28 cellular contexts compared by ENCODE assay signal in the genomic region with DNA sequence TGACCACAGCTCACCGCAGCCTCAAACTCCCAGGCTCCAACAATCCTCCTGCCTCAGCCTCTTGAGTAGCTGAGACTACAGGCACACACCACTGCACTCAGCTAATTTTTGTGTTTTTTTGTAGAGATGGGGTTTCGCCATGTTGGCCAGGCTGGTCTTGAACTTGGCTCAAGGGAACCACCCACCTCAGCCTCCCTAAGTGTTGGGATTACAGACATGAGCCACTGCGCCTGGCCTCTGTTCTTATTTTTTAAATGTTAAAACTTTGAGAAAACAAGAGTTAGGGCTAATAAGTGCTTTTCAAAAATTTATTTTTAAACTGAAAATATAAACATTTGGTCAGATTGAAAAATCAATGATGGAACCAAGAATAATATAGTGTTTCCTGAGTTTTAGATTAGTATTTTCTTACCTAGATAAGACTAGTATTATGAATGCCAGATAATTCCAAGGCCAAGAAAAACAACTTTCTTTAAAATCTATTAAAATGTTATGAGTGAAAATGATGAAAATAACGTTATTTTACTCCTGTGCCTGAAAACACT.
"Had no signal": no experiment of that assay in that cellular context is flagged by ENCODE, and none has a peak within 500 bp of the region (broad histone marks: within the 10 kb centered on the region; RNA-seq: fewer than 3 reads in every experiment).

No MANE protein-coding gene starts in this region.

- H3K4me3 ChIP-seq: neural progenitor cell, ovary, psoas muscle, right lobe of liver, sigmoid colon, stomach, thoracic aorta, thyroid gland, tibial nerve, upper lobe of left lung, vagina had no signal

- H3K27ac Mint-ChIP-seq: natural killer cell; nephron; neural progenitor cell; progenitor cell of endocrine pancreas; stimulated activated effector memory CD8-positive, alpha-beta T cell treated with anti-CD3 and anti-CD28 coated beads, Interleukin-12 subunit alpha, Interleukin-12 subunit beta, amount 100 ng/mL, for 72 hours; stimulated activated naive B cell treated with anti-CD40 and anti-IgM and Interleukin-4, amounts not matched to agents 10 μg/mL and 1 μg/mL and 100 μg/mL, for 72 hours; stimulated activated naive CD8-positive, alpha-beta T cell treated with anti-CD3 and anti-CD28 coated beads, Interleukin-15, Interleukin-2, amounts not matched to agents 100 ng/mL and 50 ng/mL, for 24 hours had no signal

- H3K9me3 ChIP-seq: ovary, psoas muscle, right lobe of liver, sigmoid colon, stomach, thoracic aorta, thyroid gland, tibial nerve, upper lobe of left lung, vagina had no signal

- H3K4me3 Mint-ChIP-seq: natural killer cell; nephron; neural progenitor cell; stimulated activated effector memory CD8-positive, alpha-beta T cell treated with anti-CD3 and anti-CD28 coated beads, Interleukin-12 subunit alpha, Interleukin-12 subunit beta, amount 100 ng/mL, for 72 hours; stimulated activated naive B cell treated with anti-CD40 and anti-IgM and Interleukin-4, amounts not matched to agents 10 μg/mL and 1 μg/mL and 100 μg/mL, for 72 hours; stimulated activated naive CD8-positive, alpha-beta T cell treated with anti-CD3 and anti-CD28 coated beads, Interleukin-15, Interleukin-2, amounts not matched to agents 100 ng/mL and 50 ng/mL, for 24 hours had no signal

- H3K27ac ChIP-seq: neural progenitor cell, ovary, parathyroid adenoma, psoas muscle, right lobe of liver, sigmoid colon, stomach, thoracic aorta, thyroid gland, tibial nerve, upper lobe of left lung, vagina had no signal

- H3K27me3 ChIP-seq: neural progenitor cell, ovary, right lobe of liver, sigmoid colon, stomach, thyroid gland, tibial nerve, upper lobe of left lung, vagina had no signal

- H3K36me3 Mint-ChIP-seq: natural killer cell; neural progenitor cell; stimulated activated effector memory CD8-positive, alpha-beta T cell treated with anti-CD3 and anti-CD28 coated beads, Interleukin-12 subunit alpha, Interleukin-12 subunit beta, amount 100 ng/mL, for 72 hours had no signal

- H3K4me1 Mint-ChIP-seq: natural killer cell, nephron had no signal

- ATAC-seq: natural killer cell; psoas muscle; right lobe of liver; stimulated activated effector memory CD8-positive, alpha-beta T cell treated with anti-CD3 and anti-CD28 coated beads, Interleukin-12 subunit alpha, Interleukin-12 subunit beta, amount 100 ng/mL, for 72 hours; stimulated activated naive B cell treated with anti-CD40 and anti-IgM and Interleukin-4, amounts not matched to agents 10 μg/mL and 1 μg/mL and 100 μg/mL, for 72 hours had no signal

- H3K4me1 ChIP-seq: parathyroid adenoma, psoas muscle, right lobe of liver, sigmoid colon, stomach, thyroid gland, vagina had no signal

- H3K27me3 Mint-ChIP-seq: progenitor cell of endocrine pancreas; stimulated activated naive B cell treated with anti-CD40 and anti-IgM and Interleukin-4, amounts not matched to agents 10 μg/mL and 1 μg/mL and 100 μg/mL, for 72 hours; stimulated activated naive CD8-positive, alpha-beta T cell treated with anti-CD3 and anti-CD28 coated beads, Interleukin-15, Interleukin-2, amounts not matched to agents 100 ng/mL and 50 ng/mL, for 24 hours had no signal

- H3K9me3 Mint-ChIP-seq: natural killer cell, nephron, neural progenitor cell had no signal

- DNase-seq: natural killer cell; occipital lobe; ovary; posterior cingulate gyrus; psoas muscle; right lobe of liver; sigmoid colon; small intestine; stimulated activated CD4-positive, alpha-beta T cell treated with anti-CD3 and anti-CD28 coated beads, Interleukin-15, amount 100 ng/mL, for 24 hours; stimulated activated CD4-positive, alpha-beta T cell treated with anti-CD3 and anti-CD28 coated beads, Interleukin-2, amount 100 ng/mL, for 24 hours; stimulated activated CD4-positive, alpha-beta T cell treated with anti-CD3 and anti-CD28 coated beads, Interleukin-2, amount 100 ng/mL, for 48 hours; stimulated activated CD4-positive, alpha-beta T cell treated with anti-CD3 and anti-CD28 coated beads, Interleukin-4, amount 100 ng/mL, for 24 hours; stimulated activated naive B cell treated with anti-CD40 and anti-IgM and Interleukin-4, amounts not matched to agents 10 μg/mL and 1 μg/mL and 100 μg/mL, for 72 hours; stimulated activated naive CD4-positive, alpha-beta T cell treated with Interleukin-2 at 50 U/mL for 16 hours; stomach; thyroid gland; trophoblast cell; upper lobe of left lung had no signal

- H3K36me3 ChIP-seq: neural progenitor cell, ovary, right lobe of liver, sigmoid colon, stomach, thoracic aorta, thyroid gland, tibial nerve, upper lobe of left lung, vagina had no signal

- FAIRE-seq: small intestine, urothelium cell line had no signal
